8 cellular contexts compared by ENCODE assay signal in the genomic region with DNA sequence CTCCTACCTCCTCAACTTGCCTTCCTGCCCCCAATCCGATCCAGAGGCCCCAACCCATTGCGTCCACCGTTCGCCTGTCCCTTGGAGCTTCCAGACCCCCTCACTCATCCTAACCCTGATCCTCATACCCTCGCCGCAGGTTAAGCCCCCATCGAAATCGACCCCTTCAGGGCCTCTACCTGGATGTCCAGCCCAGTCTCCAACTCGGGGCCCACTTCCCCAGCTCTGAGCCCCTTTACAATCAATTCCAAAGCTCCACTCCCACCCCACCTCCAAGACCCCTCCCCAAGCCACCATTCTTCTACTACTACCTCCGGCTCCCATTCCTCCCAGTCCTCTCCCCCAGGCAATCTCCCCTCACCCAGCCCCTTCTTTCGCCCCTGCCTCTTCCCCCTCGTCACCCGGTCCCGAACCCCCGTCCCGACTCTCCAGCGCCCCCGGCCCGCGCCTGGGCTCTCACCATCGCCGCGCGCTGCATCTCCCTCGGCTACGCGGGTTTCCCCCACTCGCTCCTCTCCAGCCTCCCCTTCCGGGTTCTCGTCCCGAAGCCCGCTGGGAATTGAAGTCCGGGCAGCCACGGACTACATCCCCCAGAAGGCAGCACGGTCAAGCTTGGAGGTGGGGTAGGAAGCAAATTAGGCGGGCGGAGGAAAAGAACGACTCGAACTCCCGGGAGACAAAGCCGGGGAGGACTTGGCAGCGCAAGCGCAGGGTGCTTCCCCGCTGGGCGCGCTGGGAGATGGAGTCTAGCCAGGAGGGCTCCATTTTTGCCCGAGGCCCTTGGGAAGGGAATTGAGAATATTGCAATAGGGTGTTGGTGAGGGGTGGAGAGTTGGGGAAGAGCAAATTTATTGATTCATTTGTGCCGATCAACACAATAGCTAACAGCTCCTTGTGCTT. TPM values are rescaled to one million over a fixed set of nuclear protein-coding genes. Genes with fewer than 3 reads are reported as not detected.
DNase-seq lines count a peak whose midpoint lies in the region; ATAC-seq, FAIRE-seq and TF ChIP-seq lines count a peak whose summit lies in the region.

A gene with protein sequence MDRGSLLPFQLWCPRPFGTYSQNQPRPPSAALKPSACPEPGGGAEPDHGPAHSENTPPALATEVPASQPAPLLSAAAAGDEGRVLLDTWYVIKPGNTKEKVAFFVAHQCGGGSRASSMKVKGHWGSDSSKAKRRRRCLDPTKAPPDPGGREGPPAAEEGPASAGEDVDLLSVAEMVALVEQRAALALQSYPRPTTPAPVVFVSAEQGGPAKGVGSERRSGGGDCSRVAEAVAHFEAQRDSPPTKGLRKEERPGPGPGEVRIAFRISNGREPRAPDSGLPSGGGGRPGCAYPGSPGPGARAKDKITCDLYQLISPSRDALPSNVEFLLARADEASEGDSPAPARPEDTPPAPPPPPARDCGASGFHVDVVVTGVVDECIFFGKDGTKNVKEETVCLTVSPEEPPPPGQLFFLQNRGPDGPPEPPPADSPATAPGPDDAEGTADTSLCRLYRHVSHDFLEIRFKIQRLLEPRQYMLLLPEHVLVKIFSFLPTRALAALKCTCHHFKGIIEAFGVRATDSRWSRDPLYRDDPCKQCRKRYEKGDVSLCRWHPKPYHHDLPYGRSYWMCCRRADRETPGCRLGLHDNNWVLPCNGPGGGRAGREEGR (minus strand): TSS at position 508 of the 900 bp plus-strand sequence. CDS start 17,401 bp downstream, outside the sequence.

- POLR2A ChIA-PET in AG04449 (lab: Yijun Ruan, JAX), result interaction anchor here (0.6 to 1.4 kb wide), 7 partner anchors 10 to 65 kb away, joined by 3 to 11 read pairs (median 4); partner anchors contain the start of genes QPCTL, SIX5 and SNRPD2

- ATAC-seq in GM18868 (IDR thresholded peaks at IDR 0.05; ENCODE audit: unreplicated experiment) (peak; percentile 90), HG03135 (IDR thresholded peaks at IDR 0.05; ENCODE audit: unreplicated experiment) (peak; percentile 93)

- peak; percentile 90 for DNase-seq in AG04449 (ENCODE audit: low read depth, low spot score)
- DNase-seq in NCI-H2227 (lab: John Stamatoyannopoulos, UW; ENCODE audit: unreplicated experiment), result peak; percentile 97
- peak; percentile 98 for DNase-seq in WERI-Rb-1
- peak; percentile 97 for DNase-seq in bronchial epithelial cell (ENCODE audit: low read depth)

- peak; percentile 88 for FAIRE-seq in bronchial epithelial cell (lab: Jason Lieb, UNC)

- CTCF ChIA-PET in AG04449 (lab: Yijun Ruan, JAX), result interaction anchor here (1.1 to 2.7 kb wide), 8 partner anchors 14 to 245 kb away, joined by 3 to 19 read pairs (median 6); partner anchors contain the start of genes QPCTL, SIX5 and SNRPD2

- H3K4me1 ChIP-seq in iPS-20b (ENCODE audit: insufficient read depth, low read length), result peaks cover 6% of the 10 kb centered on the region

- H3K9me3 ChIP-seq in WERI-Rb-1 (ENCODE audit: severe bottlenecking) (peaks cover 2% of the 10 kb centered on the region), iPS-20b (ENCODE audit: insufficient read depth, low read depth, low read length) (no peaks in the 10 kb centered on the region)

- H3K27ac ChIP-seq in WERI-Rb-1, result peak within 1 kb of the TSS; percentile 58
- H3K27ac ChIP-seq in iPS-20b (ENCODE audit: low read length), result peak within 1 kb of the TSS; percentile 16
- H3K27ac ChIP-seq in skin epidermis, result peak within 1 kb of the TSS in 20 of 21 experiments; percentile 74 to 93 (median 88)

- peak within 1 kb of the TSS; percentile 87 for H3K9ac ChIP-seq in iPS-20b (ENCODE audit: low read depth, low read length)

- peak; percentile 43 for TF ChIP-seq CTCF in AG04449 (IDR thresholded peaks at IDR 0.05; ENCODE audit: insufficient read depth, low read length, missing control alignments)
- TF ChIP-seq CTCF in WERI-Rb-1 (IDR thresholded peaks at IDR 0.05; ENCODE audit: low read depth, low read length), result no peak
- TF ChIP-seq CTCF in bronchial epithelial cell (IDR thresholded peaks at IDR 0.05; ENCODE audit: insufficient read depth, low read length, severe bottlenecking), result peak; percentile 28

- H3K27me3 ChIP-seq in WERI-Rb-1 (ENCODE audit: insufficient read depth, low read depth, severe bottlenecking) (no peaks in the 10 kb centered on the region), bronchial epithelial cell (ENCODE audit: control insufficient read depth, insufficient read depth, low read length) (no peaks in the 10 kb centered on the region), iPS-20b (ENCODE audit: insufficient read depth, low read length) (no peaks in the 10 kb centered on the region)

- H3K36me3 ChIP-seq in WERI-Rb-1 (no peaks in the 10 kb centered on the region), bronchial epithelial cell (ENCODE audit: control insufficient read depth, insufficient read depth, low read length) (peaks cover 1% of the 10 kb centered on the region), iPS-20b (ENCODE audit: insufficient read depth, low read depth, low read length) (no peaks in the 10 kb centered on the region)

- H3K4me3 ChIP-seq in AG04449 (ENCODE audit: low read depth, low read length) (peak within 1 kb of the TSS; percentile 88), WERI-Rb-1 (ENCODE audit: low read depth, low read length) (peak within 1 kb of the TSS; percentile 61), bronchial epithelial cell (ENCODE audit: low read depth, low read length) (peak within 1 kb of the TSS; percentile 70), iPS-20b (ENCODE audit: low read length) (peak within 1 kb of the TSS; percentile 94), skin epidermis (peak within 1 kb of the TSS; percentile 57 to 91 (median 84))

RNA-seq across cellular contexts. Expression of the gene that starts here (rescaled TPM):
- total RNA-seq in bronchial epithelial cell, result 2.4 and 5.5 TPM in 2 replicates

Comparison
In these comparisons a context has a peak if more than half of its experiments do, and no peak if none do; other contexts are left out.
1. Peak in every context shown above with its lines: DNase-seq, ATAC-seq, H3K4me3 ChIP-seq and H3K27ac ChIP-seq.
2. H3K27ac ChIP-seq: peak in every context shown above with its lines; median percentile 88 in skin epidermis; 58 in WERI-Rb-1; 16 in iPS-20b.